ENCODE assay signal across 12 cellular contexts in the genomic region with DNA sequence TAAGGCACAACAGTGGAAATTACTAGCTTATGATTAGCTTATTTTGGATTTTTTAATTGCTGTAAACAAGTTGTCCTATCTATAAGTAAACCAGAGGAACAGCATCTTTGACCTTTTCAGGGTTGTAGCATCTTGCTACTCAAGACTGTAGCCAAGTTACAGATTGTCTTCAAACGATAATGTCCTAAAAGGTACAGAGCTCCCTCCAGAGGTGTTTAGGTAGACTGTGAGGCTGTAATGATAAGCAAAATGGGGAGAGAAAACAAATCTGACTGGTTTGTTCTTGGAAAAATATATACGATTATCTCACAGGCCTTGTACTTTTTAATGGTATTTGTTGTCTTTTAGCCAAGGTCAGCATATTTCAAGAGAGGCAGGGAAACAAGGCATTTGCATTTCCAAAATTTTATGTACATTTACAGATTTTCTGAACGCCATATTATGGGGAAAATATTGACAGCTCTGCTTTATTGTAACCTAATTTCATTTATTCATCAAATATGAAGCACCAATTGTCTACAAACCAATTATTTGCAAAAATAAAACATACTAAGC.
DNase-seq lines count a peak whose midpoint lies in the region; ATAC-seq and TF ChIP-seq lines count a peak whose summit lies in the region.
"Had no signal": no experiment of that assay in that cellular context is flagged by ENCODE, and none has a peak within 500 bp of the region (broad histone marks: within the 10 kb centered on the region; RNA-seq: fewer than 3 reads in every experiment).

No MANE protein-coding gene starts in this region.

- no peaks in the 10 kb centered on the region for H3K4me1 ChIP-seq in foreskin keratinocyte
- H3K4me1 ChIP-seq: thyroid gland had no signal

- intact Hi-C loops in Right ventricle myocardium inferior (cut with DNase I) = no loop called here

- H3K27me3 ChIP-seq in foreskin keratinocyte = no peaks in the 10 kb centered on the region
- H3K27me3 ChIP-seq: thyroid gland had no signal

- in situ Hi-C loops in SK-MEL-5 (cut with HindIII; ENCODE audit: low pct_unique_long_range_greater_than_20kb, low sequenced_read_pairs) = no loop called here

- no peak overlapping the region for H3K27ac ChIP-seq in foreskin keratinocyte
- H3K27ac ChIP-seq: thyroid gland had no signal

- peak; percentile 29 for TF ChIP-seq CTCF in foreskin keratinocyte (conservative IDR thresholded peaks at IDR 0.05)

- ATAC-seq in foreskin keratinocyte = no peak
- no peak for ATAC-seq in Right ventricle myocardium inferior

- DNase-seq in NCI-H748 (lab: John Stamatoyannopoulos, UW; ENCODE audit: unreplicated experiment) (peak; percentile 18), NCI-H748 treated with DMSO at 0.1 percent for 48 hours (lab: John Stamatoyannopoulos, UW) (no peak), SK-MEL-5 (ENCODE audit: low read depth, low spot score) (peak; percentile 8), foreskin keratinocyte (peak; percentile 7 to 21), smooth muscle cell of the brain vasculature (ENCODE audit: low read depth, low spot score) (peak; percentile 12), AG08396 (ENCODE audit: low spot score) (no peak), Right ventricle myocardium inferior (ENCODE audit: missing footprints) (no peak)
- DNase-seq in activated CD4-positive, alpha-beta T cell treated with anti-CD3 and anti-CD28 coated beads for 48 hours = no peak
- DNase-seq: activated T-cell treated with anti-CD3 and anti-CD28 coated beads for 4 hours, aorta, NCI-H2171, thyroid gland had no signal

Comparison
In these comparisons a context has a peak if more than half of its experiments do, and no peak if none do; other contexts are left out.
1. DNase-seq: peak in NCI-H748 (single experiment), SK-MEL-5 (single experiment), foreskin keratinocyte (2 of 2) and smooth muscle cell of the brain vasculature (single experiment); none in NCI-H748 treated with DMSO at 0.1 percent for 48 hours (single experiment), AG08396 (single experiment), Right ventricle myocardium inferior (single experiment) and activated CD4-positive, alpha-beta T cell treated with anti-CD3 and anti-CD28 coated beads for 48 hours (single experiment).